In genomic region chr6:23483896-23484295, GRCh38 we compare ENCODE assay signal across 21 cellular contexts.
"Had no signal": no experiment of that assay in that cellular context is flagged by ENCODE, and none has a peak within 500 bp of the region (broad histone marks: within the 10 kb centered on the region; RNA-seq: fewer than 3 reads in every experiment).

No MANE protein-coding gene starts in this region.

- H3K27ac ChIP-seq: RWPE1, SJCRH30 had no signal

- ATAC-seq: Panc1, Right ventricle myocardium inferior, SK-N-SH treated with all-trans-retinoic acid at 6 μM for 48 hours had no signal

- H3K9me3 ChIP-seq: SJCRH30 had no signal

- H3K36me3 ChIP-seq: SJCRH30 had no signal

- H3K27me3 ChIP-seq: SJCRH30 had no signal

- H3K4me3 ChIP-seq: SJCRH30 had no signal

- DNase-seq: IMR-90, Karpas-422, KG1, MM.1S, NCI-H1092 treated with DMSO at 0.1 percent for 48 hours, NCI-H187, NCI-H2029, NCI-H2081 treated with DMSO at 0.1 percent for 48 hours, NCI-H2171, NCI-H226, NCI-H446, NCI-H510A, NCI-H524 treated with DMSO at 0.1 percent for 48 hours, NCI-H69, NCI-H774, SHP77 treated with DMSO at 0.1 percent for 48 hours, SJCRH30 had no signal

- H3K4me1 ChIP-seq: SJCRH30 had no signal
